ENCODE assay signal across 23 cellular contexts in genomic region chr1:115547661-115548060, GRCh38.
DNase-seq lines count a peak whose midpoint lies in the region; ATAC-seq and TF ChIP-seq lines count a peak whose summit lies in the region.
"Had no signal": no experiment of that assay in that cellular context is flagged by ENCODE, and none has a peak within 500 bp of the region (broad histone marks: within the 10 kb centered on the region; RNA-seq: fewer than 3 reads in every experiment).

No MANE protein-coding gene starts in this region.

- H2AFZ ChIP-seq in PC-9: no peak overlapping the region; the same call in 1 of the 2 replicates

- H3K9me3 ChIP-seq in PC-9 (ENCODE audit: insufficient read depth, low read depth): peaks cover 3% of the 10 kb centered on the region; the same call in 1 of the 2 replicates
- H3K9me3 ChIP-seq: A549, MG63 had no signal

- peak overlapping the region; percentile 91; the same call in 1 of the 2 replicates for H3K27ac ChIP-seq in PC-9
- H3K27ac ChIP-seq: A549, C4-2B, HL-60, SK-N-MC had no signal

- TF ChIP-seq CTCF in PC-9 (conservative IDR thresholded peaks at IDR 0.05): no peak

- H3K9me2 ChIP-seq in PC-9 (ENCODE audit: insufficient read depth): no peaks in the 10 kb centered on the region; the same call in 1 of the 2 replicates

- peaks cover 29% of the 10 kb centered on the region for H3F3A ChIP-seq in PC-9 (ENCODE audit: insufficient read depth, low read depth)

- no peaks in the 10 kb centered on the region for H3K36me3 ChIP-seq in PC-9 (ENCODE audit: low read depth)
- H3K36me3 ChIP-seq: MG63 had no signal

- CTCF ChIA-PET in PC-9 (lab: Charles Lee): no interaction called here

- no peak overlapping the region for H3K4me3 ChIP-seq in PC-9
- H3K4me3 ChIP-seq: A549, K562, MG63, SK-N-MC had no signal

- peaks cover 35% of the 10 kb centered on the region for H3K4me1 ChIP-seq in PC-9 (replicated peaks; ENCODE audit: insufficient read depth)

- intact Hi-C loops in PC-9 (cut with micrococcal nuclease; ENCODE audit: unreplicated experiment): loop anchor here (2.0 kb wide), 1 partner anchor 167 kb away; no protein-coding TSS in a partner anchor

- POLR2A ChIA-PET in PC-9 (lab: Charles Lee; ENCODE audit: unreplicated experiment): interaction anchor here (0.6 kb wide), 1 partner anchor 619 kb away, joined by 3 read pairs; no protein-coding TSS in a partner anchor

- DNase-seq in GDM1 (lab: John Stamatoyannopoulos, UW): peak; percentile 32
- no peak for DNase-seq in PC-9
- peak; percentile 43 for DNase-seq in kidney tubule cell (ENCODE audit: low spot score)
- no peak for DNase-seq in NCI-H510A (lab: John Stamatoyannopoulos, UW)
- no peak for DNase-seq in foreskin melanocyte
- DNase-seq in activated CD8-positive, alpha-beta memory T cell treated with anti-CD3 and anti-CD28 coated beads, Interleukin-2, amount 50 U/mL, for 4 hours: no peak
- DNase-seq: AML-193; CD8-positive, alpha-beta T cell; DMS 273 treated with DMSO at 0.1 percent for 48 hours; DMS79; MG63; NCI-H1105 treated with DMSO at 0.1 percent for 48 hours; NCI-H2029; NCI-H446; NCI-H526; SHP77 treated with DMSO at 0.1 percent for 48 hours had no signal

- ATAC-seq in HG03354 (IDR thresholded peaks at IDR 0.05; ENCODE audit: poor library complexity, severe bottlenecking, unreplicated experiment): no peak
- ATAC-seq: A549; CD8-positive, alpha-beta T cell; HCT116; K562 had no signal

- no peaks in the 10 kb centered on the region for H3K79me2 ChIP-seq in PC-9 (ENCODE audit: low read depth)

- BruUV-seq in PC-9 (replicated peaks; lab: Mats Ljungman, UMichigan): no TSS peak

- H3K27me3 ChIP-seq in PC-9 (ENCODE audit: insufficient read depth, low read depth): no peaks in the 10 kb centered on the region
- H3K27me3 ChIP-seq: MG63 had no signal

- H3K4me2 ChIP-seq in PC-9: no peak overlapping the region
- H3K4me2 ChIP-seq: A549 had no signal

- no peaks in the 10 kb centered on the region for H4K20me1 ChIP-seq in PC-9 (ENCODE audit: insufficient read depth)

Comparison
In these comparisons a context has a peak if more than half of its experiments do, and no peak if none do; other contexts are left out.
1. DNase-seq: peak in GDM1 (single experiment) and kidney tubule cell (single experiment); none in PC-9 (0 of 2), NCI-H510A (single experiment), foreskin melanocyte (single experiment) and activated CD8-positive, alpha-beta memory T cell treated with anti-CD3 and anti-CD28 coated beads, Interleukin-2, amount 50 U/mL, for 4 hours (single experiment).